8 cellular contexts compared by ENCODE assay signal in genomic region chr13:113951246-113951999, GRCh38. TPM values are rescaled to one million over a fixed set of nuclear protein-coding genes. Genes with fewer than 3 reads are reported as not detected.
DNase-seq lines count a peak whose midpoint lies in the region; ATAC-seq and TF ChIP-seq lines count a peak whose summit lies in the region.

No MANE protein-coding gene starts in this region.

- no peak for TF ChIP-seq POLR2A in breast epithelium (IDR thresholded peaks at IDR 0.05)

- DNase-seq in Ammon's horn (ENCODE audit: low spot score) (peak; percentile 85), HT1080 (ENCODE audit: low read depth) (peak; percentile 23), T-helper 1 cell (peak in 4 of 5 donors; percentile 23 to 43 (median 26)), breast epithelium (ENCODE audit: low spot score in 2 of 2) (peak; percentile 86 to 89), islet precursor cell (peak; percentile 83), T-helper 9 cell (no peak)
- DNase-seq in stimulated activated CD4-positive, alpha-beta T cell treated with anti-CD3 and anti-CD28 coated beads, Interleukin-12 subunit alpha, Interleukin-12 subunit beta, amount 100 ng/mL, for 24 hours (ENCODE audit: low read depth in 2 of 2), result peak; percentile 38 to 52

- H3K36me3 ChIP-seq in breast epithelium, result no peaks in the 10 kb centered on the region

- peak overlapping the region in 1 of 3 donors; percentile 56 for H3K4me3 ChIP-seq in breast epithelium

- ATAC-seq in GM19025 (IDR thresholded peaks at IDR 0.05; ENCODE audit: low read depth, unreplicated experiment), result peak; percentile 86

- intact Hi-C loops in breast epithelium (cut with DNase I; ENCODE audit: low total_unique reads), result no loop called here

- H3K4me1 ChIP-seq in breast epithelium, result peaks cover 0 to 5% of the 10 kb centered on the region in 2 donors

- H3K27me3 ChIP-seq in breast epithelium, result no peaks in the 10 kb centered on the region

- TF ChIP-seq CTCF in breast epithelium (IDR thresholded peaks at IDR 0.05), result peak; percentile 41 to 92 (median 88)

- H3K27ac ChIP-seq in breast epithelium, result peak overlapping the region in 1 of 2 donors; percentile 40

- H3K9me3 ChIP-seq in breast epithelium, result no peaks in the 10 kb centered on the region

RNA-seq across cellular contexts. Expression of gene C13orf46, which starts 22.5 kb away (rescaled TPM):
- total RNA-seq in HT1080 (2014; rRNA removed; shearing (Covaris generic)), result 0.03 and 0.23 TPM in 2 replicates
- polyA plus RNA-seq in HT1080 (2015; cell fraction: cytosol; rRNA removed), result 0.34 and 0.36 TPM in 2 replicates
- 3.6 and 4.0 TPM in 2 replicates for polyA plus RNA-seq in HT1080 (2015; cell fraction: nucleus; rRNA removed)
- under 1 TPM; 0.16 to 0.73 (median 0.66) TPM for total RNA-seq in breast epithelium
